In the genomic region with DNA sequence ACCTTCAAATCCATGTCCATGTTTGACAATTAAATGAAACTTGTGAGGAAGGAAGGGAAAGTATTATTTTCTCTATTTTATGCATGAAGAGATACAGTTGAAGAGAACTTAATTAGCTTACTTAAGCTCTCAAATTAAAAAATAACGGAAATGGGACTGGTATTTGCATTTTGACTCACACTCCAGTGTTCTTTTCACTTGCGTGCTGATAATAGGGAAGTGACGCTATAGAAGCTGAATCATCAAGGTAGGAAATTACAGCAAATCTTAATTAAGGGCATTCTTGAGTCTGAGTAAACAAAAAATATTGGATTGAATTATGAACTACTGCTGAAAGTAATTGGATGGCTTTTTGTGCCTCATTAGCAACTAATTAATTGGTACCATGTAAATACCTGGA, we compare ENCODE assay signal across 18 cellular contexts. TPM values are rescaled to one million over a fixed set of nuclear protein-coding genes. Genes with fewer than 3 reads are reported as not detected.
DNase-seq lines count a peak whose midpoint lies in the region; ATAC-seq and TF ChIP-seq lines count a peak whose summit lies in the region.
"Had no signal": no experiment of that assay in that cellular context is flagged by ENCODE, and none has a peak within 500 bp of the region (broad histone marks: within the 10 kb centered on the region; RNA-seq: fewer than 3 reads in every experiment).

No MANE protein-coding gene starts in this region.

- H3K79me2 ChIP-seq in DOHH2 (ENCODE audit: control insufficient read depth, low read length): no peaks in the 10 kb centered on the region
- no peaks in the 10 kb centered on the region for H3K79me2 ChIP-seq in trophoblast cell (ENCODE audit: control insufficient read depth, insufficient read depth, low read length, poor library complexity)

- no peak overlapping the region for H3K4ac ChIP-seq in trophoblast cell (ENCODE audit: low read depth, low read length)

- no peak overlapping the region for H2BK120ac ChIP-seq in trophoblast cell (ENCODE audit: insufficient read depth, low read length, poor library complexity)

- no peak overlapping the region for H2AK5ac ChIP-seq in trophoblast cell (ENCODE audit: low read length)

- H4K91ac ChIP-seq in trophoblast cell (ENCODE audit: low read depth, low read length): no peak overlapping the region

- no peak overlapping the region for H2AFZ ChIP-seq in trophoblast cell (ENCODE audit: insufficient read depth, low read length, poor library complexity)
- H2AFZ ChIP-seq: GM23338 had no signal

- H3K36me3 ChIP-seq in DOHH2 (ENCODE audit: control insufficient read depth, low read length) (peaks cover 5% of the 10 kb centered on the region; the same call in 1 of the 2 replicates), GM06990 (ENCODE audit: control insufficient read depth, insufficient read depth, low read length) (no peaks in the 10 kb centered on the region), trophoblast cell (ENCODE audit: control insufficient read depth in 1 of 2, insufficient read depth in 2 of 2, low read length in 2 of 2) (no peaks in the 10 kb centered on the region)
- H3K36me3 ChIP-seq: SJCRH30 had no signal

- H3K18ac ChIP-seq in trophoblast cell (ENCODE audit: low read length): no peak overlapping the region

- peaks cover 49% of the 10 kb centered on the region for H3K4me1 ChIP-seq in DOHH2 (ENCODE audit: control insufficient read depth, low read length)
- no peaks in the 10 kb centered on the region for H3K4me1 ChIP-seq in trophoblast cell (ENCODE audit: control insufficient read depth in 1 of 2, insufficient read depth in 2 of 2, low read length in 2 of 2)

- no peak for ATAC-seq in HG02973 (IDR thresholded peaks at IDR 0.05; ENCODE audit: unreplicated experiment)
- ATAC-seq: GM23338 had no signal

- peak; percentile 41 for DNase-seq in GM06990 (ENCODE audit: extremely low read depth, insufficient read length)
- DNase-seq in NOMO-1 treated with DMSO at 0.1 percent for 48 hours (lab: John Stamatoyannopoulos, UW; ENCODE audit: unreplicated experiment): peak; percentile 63
- peak; percentile 15 for DNase-seq in epithelial cell of esophagus (ENCODE audit: low read depth)
- no peak for DNase-seq in HUDEP-2 (lab: John Stamatoyannopoulos, UW; ENCODE audit: unreplicated experiment in 76 of 76)
- no peak for DNase-seq in trophoblast cell
- DNase-seq: AML-193, DMS79, GDM1, HCEC 1CT, NCI-H2081 treated with DMSO at 0.1 percent for 48 hours, NCI-H446 treated with DMSO at 0.1 percent for 48 hours, SJCRH30, SW 1271, T-helper 2 cell had no signal

- no peak overlapping the region for H3K23ac ChIP-seq in trophoblast cell (ENCODE audit: low read length)

- TF ChIP-seq CTCF in DOHH2 (IDR thresholded peaks at IDR 0.05; ENCODE audit: low read depth, low read length, poor library complexity, severe bottlenecking) (no peak), GM06990 (IDR thresholded peaks at IDR 0.05; ENCODE audit: insufficient read depth, low read length, poor library complexity, severe bottlenecking) (no peak), epithelial cell of esophagus (IDR thresholded peaks at IDR 0.05; ENCODE audit: insufficient read depth, low read depth, low read length, missing control alignments) (no peak)

- H2BK12ac ChIP-seq in trophoblast cell (ENCODE audit: low read length): no peak overlapping the region

- H3K14ac ChIP-seq in trophoblast cell (ENCODE audit: low read length): no peak overlapping the region

- no peak overlapping the region for H2BK5ac ChIP-seq in trophoblast cell (ENCODE audit: low read depth, low read length, poor library complexity)

- H3F3A ChIP-seq in DOHH2 (ENCODE audit: control insufficient read depth, insufficient read depth): peaks cover 3% of the 10 kb centered on the region; the same call in 1 of the 2 replicates

- H3K4me2 ChIP-seq in DOHH2 (ENCODE audit: low read length): peak overlapping the region; percentile 50
- H3K4me2 ChIP-seq in trophoblast cell (ENCODE audit: low read length): no peak overlapping the region
- H3K4me2 ChIP-seq: GM23338 had no signal

- H3K9me2 ChIP-seq in DOHH2 (replicated peaks; ENCODE audit: control insufficient read depth, low read length): no peaks in the 10 kb centered on the region

- no peak overlapping the region for H4K12ac ChIP-seq in trophoblast cell (ENCODE audit: low read depth, low read length)

- no peak overlapping the region for H4K8ac ChIP-seq in trophoblast cell (ENCODE audit: low read depth, low read length)

- H3K4me3 ChIP-seq in DOHH2 (ENCODE audit: low read length) (peak overlapping the region; percentile 52), GM06990 (replicated peaks; ENCODE audit: low read depth, low read length) (no peak overlapping the region), epithelial cell of esophagus (ENCODE audit: low read length) (no peak overlapping the region), trophoblast cell (ENCODE audit: low read depth, low read length) (no peak overlapping the region)
- H3K4me3 ChIP-seq: GM23338, SJCRH30 had no signal

- no CpG with 5 or more reads among the region's 3 CpGs for WGBS in trophoblast cell (ENCODE audit: extremely low coverage, insufficient coverage, insufficient read length)

- no peaks in the 10 kb centered on the region for H3K79me1 ChIP-seq in trophoblast cell (ENCODE audit: low read length)

- H3K27ac ChIP-seq in DOHH2 (ENCODE audit: low read depth, low read length) (peak overlapping the region; percentile 48), trophoblast cell (ENCODE audit: low read depth, low read length) (no peak overlapping the region)
- H3K27ac ChIP-seq: C4-2B, SJCRH30 had no signal

- no peaks in the 10 kb centered on the region for H3K27me3 ChIP-seq in DOHH2 (ENCODE audit: control insufficient read depth, low read length)
- no peaks in the 10 kb centered on the region; the same call in 1 of the 2 replicates for H3K27me3 ChIP-seq in GM06990 (replicated peaks; ENCODE audit: control insufficient read depth, insufficient read depth, low read length)
- H3K27me3 ChIP-seq in trophoblast cell (ENCODE audit: insufficient read depth, low read length): no peaks in the 10 kb centered on the region

- H4K20me1 ChIP-seq in DOHH2 (ENCODE audit: control insufficient read depth, insufficient read depth, low read depth, low read length): no peaks in the 10 kb centered on the region

- no peak overlapping the region for H3K9ac ChIP-seq in trophoblast cell (ENCODE audit: low read length)

- H3K9me3 ChIP-seq in DOHH2 (ENCODE audit: control insufficient read depth, insufficient read depth, low read length) (no peaks in the 10 kb centered on the region), trophoblast cell (ENCODE audit: insufficient read depth, low read depth, low read length) (no peaks in the 10 kb centered on the region)

RNA-seq across cellular contexts. Expression of a gene that starts 44.0 kb away (rescaled TPM):
- polyA plus RNA-seq in trophoblast cell (2013): not detected in 2 replicates
- polyA plus RNA-seq: GM23338 had no signal

Comparison
In these comparisons a context has a peak if more than half of its experiments do, and no peak if none do; other contexts are left out.
1. DNase-seq: peak in GM06990 (single experiment), NOMO-1 treated with DMSO at 0.1 percent for 48 hours (single experiment) and epithelial cell of esophagus (single experiment); none in HUDEP-2 (0 of 76) and trophoblast cell (0 of 2).